9 cellular contexts compared by ENCODE assay signal in the genomic region with DNA sequence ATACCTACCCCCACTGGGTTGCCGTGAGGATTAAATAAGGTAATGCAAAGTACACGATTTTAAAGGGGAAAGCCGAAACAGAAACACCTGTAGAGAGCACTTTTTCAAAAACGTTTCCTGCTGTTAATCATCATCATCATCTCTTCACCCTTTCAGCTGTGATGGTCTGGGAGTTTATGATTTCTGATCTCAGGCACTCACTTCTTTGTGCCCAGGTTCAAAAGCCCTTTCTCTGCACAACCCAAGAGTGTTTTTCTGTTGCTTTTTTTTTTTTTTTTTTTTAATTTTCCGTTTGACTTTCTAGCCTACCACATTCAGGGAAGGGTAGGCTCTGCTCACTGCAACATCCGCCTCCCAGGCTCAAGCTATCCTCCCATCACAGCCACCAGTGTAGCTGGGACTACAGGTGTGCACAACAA. TPM values are rescaled to one million over a fixed set of nuclear protein-coding genes. Genes with fewer than 3 reads are reported as not detected.
DNase-seq lines count a peak whose midpoint lies in the region; ATAC-seq, FAIRE-seq and TF ChIP-seq lines count a peak whose summit lies in the region.
"Had no signal": no experiment of that assay in that cellular context is flagged by ENCODE, and none has a peak within 500 bp of the region (broad histone marks: within the 10 kb centered on the region; RNA-seq: fewer than 3 reads in every experiment).

No MANE protein-coding gene starts in this region.

- no peaks in the 10 kb centered on the region for H3K36me3 ChIP-seq in kidney (ENCODE audit: control insufficient read depth in 1 of 2, insufficient read depth in 2 of 2, low read length in 2 of 2)

- no peaks in the 10 kb centered on the region for H3K9me3 ChIP-seq in kidney (ENCODE audit: control insufficient read depth in 1 of 2, low read length in 2 of 2)

- H3K9ac ChIP-seq in kidney (ENCODE audit: low read length in 2 of 2) = peak overlapping the region in 1 of 2 donors; percentile 10

- H3K27ac ChIP-seq in VCaP = peak overlapping the region; percentile 65; the same call in 1 of the 2 replicates
- no peak overlapping the region for H3K27ac ChIP-seq in kidney (ENCODE audit: low read depth in 2 of 2, low read length in 2 of 2)

- peak overlapping the region; percentile 70 to 82 for H3K4me3 ChIP-seq in kidney (ENCODE audit: low read length in 2 of 2)

- ATAC-seq in Right ventricle myocardium inferior = no peak

- intact Hi-C loops in kidney (cut with DNase I) (no loop called here), Right ventricle myocardium inferior (cut with DNase I) (no loop called here)

- peaks cover 5 to 7% of the 10 kb centered on the region in 2 donors for H3K4me1 ChIP-seq in kidney (ENCODE audit: control insufficient read depth in 1 of 2, insufficient read depth in 1 of 2, low read depth in 1 of 2, low read length in 2 of 2)

- TF ChIP-seq CTCF in VCaP (conservative IDR thresholded peaks at IDR 0.05) (no peak), kidney (IDR thresholded peaks at IDR 0.05; ENCODE audit: borderline replicate concordance, extremely low read depth, insufficient read depth) (no peak)

- peak in 5 of 6 experiments; percentile 39 to 87 (median 57) for DNase-seq in stimulated activated naive CD4-positive, alpha-beta T cell (lab: John Stamatoyannopoulos, UW)
- no peak for DNase-seq in stimulated activated naive CD4-positive, alpha-beta T cell treated with Interleukin-2 at 50 U/mL for 16 hours (lab: John Stamatoyannopoulos, UW)
- no peak for DNase-seq in kidney
- DNase-seq in NCI-H2029 treated with DMSO at 0.1 percent for 48 hours (lab: John Stamatoyannopoulos, UW) = no peak
- DNase-seq in HUDEP-2 (lab: John Stamatoyannopoulos, UW; ENCODE audit: unreplicated experiment in 76 of 76) = no peak
- DNase-seq in putamen (ENCODE audit: low spot score) = no peak
- no peak for DNase-seq in Right ventricle myocardium inferior (ENCODE audit: missing footprints)
- DNase-seq: Kasumi-1 had no signal

- no peak for FAIRE-seq in kidney (lab: Jason Lieb, UNC)

RNA-seq across cellular contexts. Expression of gene UBXN11, which starts 0.9 kb away (rescaled TPM):
- total RNA-seq in kidney (55.0 TPM), Right ventricle myocardium inferior (9.5 TPM)
- 30.2 TPM for polyA plus RNA-seq in kidney (ENCODE audit: insufficient read depth, low read depth, low replicate concordance)

RNA-seq across cellular contexts. Expression of gene CD52, which starts 10.4 kb away (rescaled TPM):
- 30.8 TPM for total RNA-seq in kidney
- polyA plus RNA-seq in kidney (ENCODE audit: insufficient read depth, low read depth, low replicate concordance) = 13.2 TPM
- 6.5 TPM for total RNA-seq in Right ventricle myocardium inferior

RNA-seq across cellular contexts. Expression of gene SH3BGRL3, which starts 27.5 kb away (rescaled TPM):
- total RNA-seq in kidney (140 TPM), Right ventricle myocardium inferior (50.5 TPM)
- 180 TPM for polyA plus RNA-seq in kidney (ENCODE audit: insufficient read depth, low read depth, low replicate concordance)

RNA-seq across cellular contexts. Expression of gene CRYBG2, which starts 46.6 kb away (rescaled TPM):
- total RNA-seq in kidney = 2.2 TPM
- polyA plus RNA-seq in kidney (ENCODE audit: insufficient read depth, low read depth, low replicate concordance) = not detected
- not detected for total RNA-seq in Right ventricle myocardium inferior

Comparison
In these comparisons a context has a peak if more than half of its experiments do, and no peak if none do; other contexts are left out.
1. DNase-seq: peak in stimulated activated naive CD4-positive, alpha-beta T cell (5 of 6); none in stimulated activated naive CD4-positive, alpha-beta T cell treated with Interleukin-2 at 50 U/mL for 16 hours (single experiment), kidney (single experiment), NCI-H2029 treated with DMSO at 0.1 percent for 48 hours (single experiment), HUDEP-2 (0 of 76), putamen (single experiment) and Right ventricle myocardium inferior (single experiment).